ENCODE assay signal across 8 cellular contexts in the genomic region with DNA sequence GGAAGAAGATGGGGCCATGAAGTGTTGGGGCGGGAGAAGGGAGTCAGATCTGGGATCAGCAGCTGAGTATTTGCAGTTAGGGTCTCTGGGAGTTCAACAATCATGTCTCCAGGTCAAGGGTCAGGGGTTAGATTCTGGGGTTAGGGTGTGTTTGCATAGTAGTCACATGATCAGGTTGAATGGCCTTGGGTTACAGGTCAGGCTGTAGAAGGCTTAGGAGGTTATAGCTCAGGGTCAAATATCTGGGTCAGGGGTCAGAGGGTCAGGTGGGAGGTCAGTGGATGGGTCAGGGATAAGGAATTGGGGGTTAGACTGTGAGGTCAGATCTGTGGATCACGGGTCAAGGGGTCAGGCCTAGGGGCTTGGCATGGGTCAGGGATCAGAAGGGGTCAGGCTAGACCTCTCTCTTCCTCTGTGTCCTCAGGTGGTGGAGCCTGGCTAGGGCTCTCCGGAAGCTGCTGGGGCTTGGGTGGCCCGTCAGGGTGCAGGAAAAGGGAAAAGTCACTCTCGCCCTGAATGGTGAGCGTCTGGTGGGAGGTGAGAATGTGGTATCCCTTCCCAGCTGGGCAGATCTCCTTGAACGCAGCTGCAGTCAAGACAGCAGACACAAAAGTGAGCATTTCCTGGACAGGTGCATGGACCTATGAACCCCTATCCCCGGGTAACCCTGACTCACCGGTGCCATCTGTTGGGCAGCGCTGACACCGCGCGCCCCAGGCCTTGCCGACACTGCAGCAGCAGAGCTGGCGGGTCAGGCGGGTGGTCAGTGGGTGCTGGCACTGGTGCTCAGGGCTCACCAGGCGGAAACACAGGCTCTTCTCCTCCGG. TPM values are rescaled to one million over a fixed set of nuclear protein-coding genes. Genes with fewer than 3 reads are reported as not detected.
DNase-seq lines count a peak whose midpoint lies in the region; ATAC-seq and TF ChIP-seq lines count a peak whose summit lies in the region.

No MANE protein-coding gene starts in this region.

- H3K9me3 ChIP-seq in BLaER1 treated with 17β-estradiol and CSF1 and Interleukin-3, amounts not matched to agents 10 nM and 100 nM (replicated peaks in 1 of 11): no peaks in the 10 kb centered on the region
- H3K9me3 ChIP-seq in osteoblast (ENCODE audit: low read depth, low read length) (no peaks in the 10 kb centered on the region), aorta (ENCODE audit: control insufficient read depth, low read length) (no peaks in the 10 kb centered on the region)

- peak overlapping the region in 5 of 11 experiments; percentile 17 to 64 (median 40); a peak in 6 of 22 replicates for H3K9ac ChIP-seq in BLaER1 treated with 17β-estradiol and CSF1 and Interleukin-3, amounts not matched to agents 10 nM and 100 nM

- intact Hi-C loops in aorta (cut with DNase I): no loop called here

- peak overlapping the region in 6 of 11 experiments; percentile 26 to 74 (median 54); a peak in 8 of 22 replicates for H3K27ac ChIP-seq in BLaER1 treated with 17β-estradiol and CSF1 and Interleukin-3, amounts not matched to agents 10 nM and 100 nM
- H3K27ac ChIP-seq in osteoblast (ENCODE audit: low read depth, low read length) (no peak overlapping the region), aorta (ENCODE audit: low read depth in 1 of 2, low read length in 2 of 2) (no peak overlapping the region)

- H3K4me2 ChIP-seq in BLaER1 treated with 17β-estradiol and CSF1 and Interleukin-3, amounts not matched to agents 10 nM and 100 nM: peak overlapping the region; percentile 61 to 100 (median 78)
- no peak overlapping the region for H3K4me2 ChIP-seq in osteoblast (ENCODE audit: insufficient read depth, low read length)

- H3K27me3 ChIP-seq in BLaER1 treated with 17β-estradiol and CSF1 and Interleukin-3, amounts not matched to agents 10 nM and 100 nM: no peaks in the 10 kb centered on the region
- no peaks in the 10 kb centered on the region for H3K27me3 ChIP-seq in osteoblast (ENCODE audit: insufficient read depth, low read length)
- H3K27me3 ChIP-seq in aorta (ENCODE audit: control insufficient read depth in 1 of 2, insufficient read depth in 2 of 2, low read length in 1 of 2): no peaks in the 10 kb centered on the region

- no peaks in the 10 kb centered on the region for H3K9me3 Mint-ChIP-seq in endothelial cell (ENCODE audit: unreplicated experiment)

- H2AFZ ChIP-seq in osteoblast (ENCODE audit: low read length): no peak overlapping the region

- H3K4me1 ChIP-seq in BLaER1 treated with 17β-estradiol and CSF1 and Interleukin-3, amounts not matched to agents 10 nM and 100 nM: peaks cover 78 to 93% (median 89%) of the 10 kb centered on the region in 10 experiments
- H3K4me1 ChIP-seq in osteoblast (ENCODE audit: insufficient read depth, low read length) (peaks cover 18% of the 10 kb centered on the region), aorta (ENCODE audit: control insufficient read depth in 1 of 2, insufficient read depth in 2 of 2, low read length in 2 of 2) (no peaks in the 10 kb centered on the region)

- peaks cover 32% of the 10 kb centered on the region for H3K79me2 ChIP-seq in osteoblast (ENCODE audit: insufficient read depth, low read length)

- H3K27me3 Mint-ChIP-seq in endothelial cell (ENCODE audit: unreplicated experiment): peaks cover 35% of the 10 kb centered on the region

- TF ChIP-seq CTCF in endothelial cell (IDR thresholded peaks at IDR 0.05; ENCODE audit: unreplicated experiment): peak; percentile 31
- peak; percentile 49 for TF ChIP-seq CTCF in osteoblast (IDR thresholded peaks at IDR 0.05; ENCODE audit: extremely low read depth, low read depth, low read length)

- no peak overlapping the region; a peak in 1 of 20 replicates for H3K4me3 ChIP-seq in BLaER1 treated with 17β-estradiol and CSF1 and Interleukin-3, amounts not matched to agents 10 nM and 100 nM
- H3K4me3 ChIP-seq in osteoblast (ENCODE audit: insufficient read depth, low read length): no peak overlapping the region
- no peak overlapping the region for H3K4me3 ChIP-seq in aorta (ENCODE audit: low read length in 2 of 2)

- WGBS in aorta, 2 donors: 54 to 56% methylated on average over 18 of the region's 18 CpGs

- peak overlapping the region; percentile 60 for H3K4me3 Mint-ChIP-seq in endothelial cell (ENCODE audit: unreplicated experiment)

- H3K4me1 Mint-ChIP-seq in endothelial cell (ENCODE audit: unreplicated experiment): peaks cover 28% of the 10 kb centered on the region

- peaks cover 4% of the 10 kb centered on the region for H3K36me3 Mint-ChIP-seq in endothelial cell (ENCODE audit: low read depth, unreplicated experiment)

- ATAC-seq in GM19035 (IDR thresholded peaks at IDR 0.05; ENCODE audit: unreplicated experiment) (peak; percentile 63), aorta (ENCODE audit: low FRiP score) (no peak), HG02852 (IDR thresholded peaks at IDR 0.05; ENCODE audit: unreplicated experiment) (no peak)

- H3K36me3 ChIP-seq in BLaER1 treated with 17β-estradiol and CSF1 and Interleukin-3, amounts not matched to agents 10 nM and 100 nM: peaks cover 7 to 55% (median 15%) of the 10 kb centered on the region in 11 experiments; a peak in 15 of 22 replicates
- H3K36me3 ChIP-seq in osteoblast (ENCODE audit: insufficient read depth, low read length) (peaks cover 53% of the 10 kb centered on the region), aorta (ENCODE audit: control insufficient read depth in 1 of 2, insufficient read depth in 2 of 2, low read length in 1 of 2) (peaks cover 0 to 2% of the 10 kb centered on the region in 2 donors)

- DNase-seq in NCI-H146 (lab: John Stamatoyannopoulos, UW) (peak; percentile 91), endothelial cell (ENCODE audit: low spot score) (peak; percentile 71), osteoblast (ENCODE audit: insufficient read length, low spot score, missing footprints) (peak; percentile 88), aorta (no peak)
- DNase-seq in activated CD4-positive, alpha-beta T cell treated with anti-CD3 and anti-CD28 coated beads for 4 hours: peak; percentile 56 to 71

- peaks cover 0 to 50% (median 13%) of the 10 kb centered on the region in 11 experiments; a peak in 13 of 22 replicates for H4K20me1 ChIP-seq in BLaER1 treated with 17β-estradiol and CSF1 and Interleukin-3, amounts not matched to agents 10 nM and 100 nM
- H4K20me1 ChIP-seq in osteoblast (ENCODE audit: insufficient read depth, low read length): peaks cover 41% of the 10 kb centered on the region

- peak overlapping the region; percentile 52 for H3K27ac Mint-ChIP-seq in endothelial cell (ENCODE audit: unreplicated experiment)

RNA-seq across cellular contexts. Expression of a gene that starts 6.4 kb away (rescaled TPM):
- total RNA-seq in endothelial cell (ENCODE audit: unreplicated experiment): 1.7 TPM
- 40.7 and 41.6 TPM in 2 replicates for total RNA-seq in osteoblast
- total RNA-seq in aorta: 100 to 1,000 TPM; 280 to 473 TPM
- 100 to 1,000 TPM in 1 of 2 donors, 10 to 100 TPM in 1; 40.1 to 467 TPM for polyA plus RNA-seq in aorta

RNA-seq across cellular contexts. Expression of a gene that starts 18.5 kb away (rescaled TPM):
- total RNA-seq in endothelial cell (ENCODE audit: unreplicated experiment) (37.4 TPM), osteoblast (37.1 and 42.3 TPM in 2 replicates), aorta (10 to 100 TPM; 21.7 to 29.3 TPM)
- polyA plus RNA-seq in aorta: 10 to 100 TPM; 37.1 to 42.5 TPM

RNA-seq across cellular contexts. Expression of a gene that starts 20.6 kb away (rescaled TPM):
- total RNA-seq in endothelial cell (ENCODE audit: unreplicated experiment): 44.7 TPM
- 31.5 and 36.2 TPM in 2 replicates for total RNA-seq in osteoblast
- total RNA-seq in aorta: 10 to 100 TPM; 49.5 to 64.3 TPM
- polyA plus RNA-seq in aorta: 10 to 100 TPM; 67.5 to 83.4 TPM

RNA-seq across cellular contexts. Expression of a gene that starts 24.1 kb away (rescaled TPM):
- 4.7 TPM for total RNA-seq in endothelial cell (ENCODE audit: unreplicated experiment)
- total RNA-seq in osteoblast: 43.9 and 58.6 TPM in 2 replicates
- 100 to 1,000 TPM; 235 to 266 TPM for total RNA-seq in aorta
- 100 to 1,000 TPM in 1 of 2 donors, 10 to 100 TPM in 1; 53.2 to 316 TPM for polyA plus RNA-seq in aorta

RNA-seq across cellular contexts. Expression of a gene that starts 26.9 kb away (rescaled TPM):
- total RNA-seq in endothelial cell (ENCODE audit: unreplicated experiment) (99.1 TPM), osteoblast (109 and 115 TPM in 2 replicates), aorta (10 to 100 TPM; 74.0 to 74.4 TPM)
- 10 to 100 TPM; 31.3 to 98.9 TPM for polyA plus RNA-seq in aorta

Comparison
In these comparisons a context has a peak if more than half of its experiments do, and no peak if none do; other contexts are left out.
1. H3K27ac ChIP-seq: peak in BLaER1 treated with 17β-estradiol and CSF1 and Interleukin-3, amounts not matched to agents 10 nM and 100 nM (6 of 11); none in osteoblast (single experiment) and aorta (0 of 2).
2. DNase-seq: peak in NCI-H146 (single experiment), activated CD4-positive, alpha-beta T cell treated with anti-CD3 and anti-CD28 coated beads for 4 hours (2 of 2), endothelial cell (single experiment) and osteoblast (single experiment); none in aorta (0 of 2).
3. RNA of a gene that starts 6.4 kb away (total RNA-seq): 280 to 473 TPM in aorta and 40.7 to 41.6 TPM in osteoblast; 1.7 TPM in endothelial cell (single experiment); every median in the first group is over 10 times any median in the second.